Comparison of ENCODE assay signal across 17 cellular contexts in genomic region chr11:57410287-57410686, GRCh38. TPM values are rescaled to one million over a fixed set of nuclear protein-coding genes. Genes with fewer than 3 reads are reported as not detected.
DNase-seq lines count a peak whose midpoint lies in the region; ATAC-seq and TF ChIP-seq lines count a peak whose summit lies in the region.
"Had no signal": no experiment of that assay in that cellular context is flagged by ENCODE, and none has a peak within 500 bp of the region (broad histone marks: within the 10 kb centered on the region; RNA-seq: fewer than 3 reads in every experiment).

No MANE protein-coding gene starts in this region.

- H3K79me2 ChIP-seq in fibroblast of lung (ENCODE audit: control insufficient read depth, insufficient read depth, low read length): no peaks in the 10 kb centered on the region

- DNase-seq in cardiac septum (ENCODE audit: low spot score) (peak; percentile 4), left cardiac atrium (no peak), RPMI7951 (ENCODE audit: low read depth) (peak; percentile 52), fibroblast of lung (ENCODE audit: low read depth in 2 of 2) (peak; percentile 89 to 91), stromal cell of bone marrow (ENCODE audit: low read depth) (peak; percentile 66), thyroid gland (no peak), T1000 (lab: John Stamatoyannopoulos, UW) (no peak)
- no peak for DNase-seq in activated effector memory CD4-positive, alpha-beta T cell treated with anti-CD3 and anti-CD28 coated beads, Interleukin-2, amount 50 U/mL, for 16 hours
- DNase-seq: activated gamma-delta T cell; BE2C; esophagus squamous epithelium; MM.1S; OCI-M1; psoas muscle; stimulated activated CD4-positive, alpha-beta T cell treated with anti-CD3 and anti-CD28 coated beads, Interleukin-1b, Interleukin-23, amount 100 ng/mL, for 48 hours had no signal

- no peak for TF ChIP-seq POLR2A in thyroid gland (IDR thresholded peaks at IDR 0.05)

- H3K27me3 ChIP-seq in fibroblast of lung (ENCODE audit: control insufficient read depth, insufficient read depth, low read length) (no peaks in the 10 kb centered on the region), thyroid gland (no peaks in the 10 kb centered on the region)
- H3K27me3 ChIP-seq: BE2C, esophagus squamous epithelium had no signal

- no peak for ATAC-seq in left cardiac atrium

- H3K4me3 ChIP-seq in fibroblast of lung (replicated peaks in 1 of 4; ENCODE audit: control extremely low read depth in 1 of 4, insufficient read depth in 1 of 4, low read depth in 3 of 4, low read length in 4 of 4): no peak overlapping the region
- no peak overlapping the region for H3K4me3 ChIP-seq in thyroid gland (replicated peaks in 1 of 3)
- H3K4me3 ChIP-seq: esophagus squamous epithelium, psoas muscle had no signal

- H3K4me2 ChIP-seq in fibroblast of lung (ENCODE audit: extremely low read depth, insufficient read depth, low read length): no peak overlapping the region

- H3K9me3 ChIP-seq in fibroblast of lung (ENCODE audit: control insufficient read depth, insufficient read depth, low read depth, low read length) (no peaks in the 10 kb centered on the region), thyroid gland (no peaks in the 10 kb centered on the region)
- H3K9me3 ChIP-seq: BE2C, esophagus squamous epithelium, psoas muscle had no signal

- H3K36me3 ChIP-seq in fibroblast of lung (ENCODE audit: control insufficient read depth, insufficient read depth, low read length) (peaks cover 15% of the 10 kb centered on the region), thyroid gland (peaks cover 55 to 68% of the 10 kb centered on the region in 2 donors)
- H3K36me3 ChIP-seq: BE2C had no signal

- H3K4me1 ChIP-seq in fibroblast of lung (ENCODE audit: control insufficient read depth, extremely low read depth, insufficient read depth, low read length) (peaks cover 4% of the 10 kb centered on the region), thyroid gland (peaks cover 4 to 15% of the 10 kb centered on the region in 2 donors)
- H3K4me1 ChIP-seq: BE2C had no signal

- intact Hi-C loops in cardiac septum (cut with DNase I): no loop called here
- intact Hi-C loops in left cardiac atrium (cut with DNase I): no loop called here
- intact Hi-C loops in thyroid gland (cut with DNase I): no loop called here

- TF ChIP-seq CTCF in fibroblast of lung (conservative IDR thresholded peaks at IDR 0.05 in 1 of 2, IDR thresholded peaks at IDR 0.05 in 1 of 2; ENCODE audit: low read depth in 1 of 2, low read length in 2 of 2) (no peak), thyroid gland (IDR thresholded peaks at IDR 0.05) (no peak)

- H2AFZ ChIP-seq in fibroblast of lung (ENCODE audit: low read length): no peak overlapping the region

- H3K27ac ChIP-seq in fibroblast of lung (ENCODE audit: insufficient read depth, low read length) (no peak overlapping the region), thyroid gland (no peak overlapping the region)
- H3K27ac ChIP-seq: esophagus squamous epithelium, psoas muscle had no signal

- no peak overlapping the region for H3K9ac ChIP-seq in fibroblast of lung (ENCODE audit: insufficient read depth, low read length)

- H4K20me1 ChIP-seq in fibroblast of lung (ENCODE audit: control insufficient read depth, extremely low read depth, insufficient read depth, low read length): no peaks in the 10 kb centered on the region

RNA-seq across cellular contexts. Expression of gene SLC43A3, which starts 16.6 kb away (rescaled TPM):
- 26.7 TPM for total RNA-seq in cardiac septum
- 10 to 100 TPM; 39.3 to 46.7 TPM for total RNA-seq in left cardiac atrium
- total RNA-seq in RPMI7951 (2014; rRNA removed; shearing (Covaris generic)): 58.4 and 64.5 TPM in 2 replicates
- 41.5 and 61.6 TPM in 2 replicates for total RNA-seq in fibroblast of lung
- polyA plus RNA-seq in fibroblast of lung: 34.8 and 67.6 TPM in 2 replicates
- polyA plus RNA-seq in fibroblast of lung (2012): 24.8 and 41.8 TPM in 2 replicates
- polyA minus RNA-seq in fibroblast of lung (ENCODE audit: low replicate concordance): 40.6 and 62.5 TPM in 2 replicates
- 100 to 1,000 TPM; 124 to 321 (median 218) TPM for total RNA-seq in thyroid gland

RNA-seq across cellular contexts. Expression of gene PRG2, which starts 19.8 kb away (rescaled TPM):
- total RNA-seq in cardiac septum (not detected), left cardiac atrium (not detected), fibroblast of lung (not detected in 2 replicates), thyroid gland (under 1 TPM in 3 of 4 donors, not detected in 1; 0.22 to 0.94 (median 0.71) TPM)
- not detected in 2 replicates for total RNA-seq in RPMI7951 (2014; rRNA removed; shearing (Covaris generic))
- polyA plus RNA-seq in fibroblast of lung: not detected in 2 replicates
- polyA plus RNA-seq in fibroblast of lung (2012): 0.12 TPM in 1 of 2 replicates, not detected in the other
- polyA minus RNA-seq in fibroblast of lung (ENCODE audit: low replicate concordance): not detected in 2 replicates
- total RNA-seq: esophagus squamous epithelium, H1 had no signal
- polyA plus RNA-seq: psoas muscle had no signal

RNA-seq across cellular contexts. Expression of gene PRG3, which starts 29.3 kb away (rescaled TPM):
- total RNA-seq in cardiac septum (not detected), left cardiac atrium (not detected), fibroblast of lung (not detected in 2 replicates), thyroid gland (not detected)
- total RNA-seq in RPMI7951 (2014; rRNA removed; shearing (Covaris generic)): not detected in 2 replicates
- not detected in 2 replicates for polyA plus RNA-seq in fibroblast of lung
- not detected in 2 replicates for polyA plus RNA-seq in fibroblast of lung (2012)
- not detected in 2 replicates for polyA minus RNA-seq in fibroblast of lung (ENCODE audit: low replicate concordance)
- total RNA-seq: esophagus squamous epithelium, H1, mucosa of gallbladder, psoas muscle had no signal
- polyA plus RNA-seq: H1, psoas muscle had no signal

RNA-seq across cellular contexts. Expression of gene RTN4RL2, which starts 50.0 kb away (rescaled TPM):
- 0.73 TPM for total RNA-seq in cardiac septum
- total RNA-seq in left cardiac atrium: 1 to 10 TPM; 1.9 to 2.4 TPM
- total RNA-seq in RPMI7951 (2014; rRNA removed; shearing (Covaris generic)): 0.72 and 0.88 TPM in 2 replicates
- 0.17 and 0.26 TPM in 2 replicates for total RNA-seq in fibroblast of lung
- 0.27 and 0.43 TPM in 2 replicates for polyA plus RNA-seq in fibroblast of lung
- 1.1 and 1.3 TPM in 2 replicates for polyA plus RNA-seq in fibroblast of lung (2012)
- 0.79 TPM in 1 of 2 replicates, not detected in the other for polyA minus RNA-seq in fibroblast of lung (ENCODE audit: low replicate concordance)
- 10 to 100 TPM; 11.2 to 27.6 (median 17.1) TPM for total RNA-seq in thyroid gland

Comparison
In these comparisons a context has a peak if more than half of its experiments do, and no peak if none do; other contexts are left out.
1. DNase-seq: peak in cardiac septum (single experiment), RPMI7951 (single experiment), fibroblast of lung (2 of 2) and stromal cell of bone marrow (single experiment); none in left cardiac atrium (single experiment), thyroid gland (0 of 2), activated effector memory CD4-positive, alpha-beta T cell treated with anti-CD3 and anti-CD28 coated beads, Interleukin-2, amount 50 U/mL, for 16 hours (single experiment) and T1000 (single experiment).